In genomic region chr18:30280861-30281470, GRCh38 we compare ENCODE assay signal across 8 cellular contexts.
DNase-seq lines count a peak whose midpoint lies in the region; TF ChIP-seq lines count a peak whose summit lies in the region.

No MANE protein-coding gene starts in this region.

- no peaks in the 10 kb centered on the region for H3K4me1 ChIP-seq in breast epithelium

- H3K27me3 ChIP-seq in breast epithelium: no peaks in the 10 kb centered on the region

- no peak overlapping the region for H3K27ac ChIP-seq in breast epithelium

- H3K4me3 Mint-ChIP-seq in MCF 10A (ENCODE audit: unreplicated experiment): no peak overlapping the region

- H3K36me3 ChIP-seq in breast epithelium: no peaks in the 10 kb centered on the region

- H3K9me3 ChIP-seq in breast epithelium: no peaks in the 10 kb centered on the region

- TF ChIP-seq POLR2A in breast epithelium (IDR thresholded peaks at IDR 0.05): no peak

- H3K4me3 ChIP-seq in breast epithelium: no peak overlapping the region
- no peak overlapping the region for H3K4me3 ChIP-seq in LNCaP clone FGC (ENCODE audit: low read depth, low read length)

- H3K27ac Mint-ChIP-seq in MCF 10A (ENCODE audit: low read depth, unreplicated experiment): no peak overlapping the region

- BruUV-seq in MCF 10A (replicated peaks; lab: Mats Ljungman, UMichigan): no TSS peak

- CTCF ChIA-PET in MCF 10A (lab: Yijun Ruan, JAX): interaction anchor here (0.5 to 4.6 kb wide), 29 partner anchors 9 to 1841 kb away, joined by 3 to 99 read pairs (median 3); no protein-coding TSS in a partner anchor

- H3K36me3 Mint-ChIP-seq in MCF 10A (ENCODE audit: insufficient read depth, unreplicated experiment): no peaks in the 10 kb centered on the region

- H3K4me1 Mint-ChIP-seq in MCF 10A (ENCODE audit: insufficient read depth, unreplicated experiment): no peaks in the 10 kb centered on the region

- no peaks in the 10 kb centered on the region for H3K9me3 Mint-ChIP-seq in MCF 10A (ENCODE audit: unreplicated experiment)

- TF ChIP-seq CTCF in MCF 10A (IDR thresholded peaks at IDR 0.05; ENCODE audit: unreplicated experiment): peak; percentile 58
- peak in 1 of 3 donors; percentile 39 for TF ChIP-seq CTCF in breast epithelium (IDR thresholded peaks at IDR 0.05)
- peak; percentile 62 for TF ChIP-seq CTCF in LNCaP clone FGC (IDR thresholded peaks at IDR 0.05; ENCODE audit: control insufficient read depth, extremely low read depth, insufficient read depth)

- intact Hi-C loops in MCF 10A (cut with micrococcal nuclease) (loop anchor here (1.0 to 5.0 kb wide), 4 partner anchors 388 to 1319 kb away; no protein-coding TSS in a partner anchor), breast epithelium (cut with DNase I; ENCODE audit: low total_unique reads) (no loop called here)

- POLR2A ChIA-PET in MCF 10A (lab: Yijun Ruan, JAX): no interaction called here

- DNase-seq in MCF 10A (ENCODE audit: unreplicated experiment) (peak; percentile 71), breast epithelium (ENCODE audit: low spot score in 2 of 2) (no peak), LNCaP clone FGC (ENCODE audit: low read depth) (peak; percentile 10), SK-N-DZ (ENCODE audit: low spot score) (peak; percentile 36), foreskin melanocyte (peak; percentile 55), stromal cell of bone marrow (ENCODE audit: low read depth) (peak; percentile 34), NCI-H526 treated with DMSO at 0.1 percent for 48 hours (lab: John Stamatoyannopoulos, UW) (no peak)
- no peak for DNase-seq in activated CD4-positive, alpha-beta T cell treated with anti-CD3 and anti-CD28 coated beads for 1 hour

- H3K27me3 Mint-ChIP-seq in MCF 10A (ENCODE audit: insufficient read depth, unreplicated experiment): no peaks in the 10 kb centered on the region

Comparison
In these comparisons a context has a peak if more than half of its experiments do, and no peak if none do; other contexts are left out.
1. DNase-seq: peak in MCF 10A (single experiment), LNCaP clone FGC (single experiment), SK-N-DZ (single experiment), foreskin melanocyte (single experiment) and stromal cell of bone marrow (single experiment); none in breast epithelium (0 of 2), activated CD4-positive, alpha-beta T cell treated with anti-CD3 and anti-CD28 coated beads for 1 hour (single experiment) and NCI-H526 treated with DMSO at 0.1 percent for 48 hours (single experiment).